In the genomic region with DNA sequence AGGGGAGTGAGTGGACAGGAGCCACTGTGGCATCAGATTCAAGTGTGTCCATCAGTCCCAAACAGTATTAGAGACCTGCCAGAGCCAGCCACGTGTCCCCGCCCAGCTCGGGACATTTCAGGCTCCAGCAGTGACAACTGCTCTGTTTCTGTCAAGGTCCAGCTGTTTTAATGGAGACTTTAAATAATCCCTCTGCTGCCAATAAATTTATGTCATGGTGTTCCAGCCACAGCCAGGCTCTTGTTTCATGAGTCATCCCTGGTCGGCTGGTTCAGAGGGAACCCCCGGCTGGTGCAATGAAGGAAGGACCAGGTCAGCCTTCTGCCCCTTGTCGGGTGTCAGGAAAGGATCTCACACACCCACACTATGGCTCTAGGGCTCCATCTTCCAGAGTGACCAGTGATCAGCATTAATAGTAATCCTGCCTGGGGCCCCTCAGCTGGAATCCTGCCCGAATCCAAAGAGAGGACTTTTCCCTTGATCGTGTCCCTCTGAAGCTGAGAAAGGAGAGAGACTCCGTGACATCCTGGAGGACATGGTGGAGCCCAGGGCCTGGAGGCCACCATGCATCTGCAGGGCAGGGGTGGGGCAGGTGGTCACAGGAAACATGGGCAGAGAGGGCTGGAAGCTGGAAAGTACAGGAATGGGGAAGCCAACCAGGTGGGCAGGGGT, we compare ENCODE assay signal across 10 cellular contexts.
DNase-seq lines count a peak whose midpoint lies in the region; ATAC-seq, FAIRE-seq and TF ChIP-seq lines count a peak whose summit lies in the region.
"Had no signal": no experiment of that assay in that cellular context is flagged by ENCODE, and none has a peak within 500 bp of the region (broad histone marks: within the 10 kb centered on the region; RNA-seq: fewer than 3 reads in every experiment).

No MANE protein-coding gene starts in this region.

- H3K79me2 ChIP-seq in astrocyte (ENCODE audit: insufficient read depth, low read length) (no peaks in the 10 kb centered on the region), hepatocyte (no peaks in the 10 kb centered on the region)

- peak overlapping the region; percentile 19 for H3K9ac ChIP-seq in astrocyte (ENCODE audit: low read length)

- H3K36me3 Mint-ChIP-seq in astrocyte (ENCODE audit: low read depth, unreplicated experiment), result no peaks in the 10 kb centered on the region

- peak overlapping the region; percentile 0 for H2AFZ ChIP-seq in astrocyte (ENCODE audit: low read depth, low read length)
- no peak overlapping the region for H2AFZ ChIP-seq in hepatocyte

- H3K27me3 Mint-ChIP-seq in astrocyte (ENCODE audit: low read depth, unreplicated experiment), result peaks cover 17% of the 10 kb centered on the region

- peaks cover 4% of the 10 kb centered on the region for H3K9me3 Mint-ChIP-seq in astrocyte (ENCODE audit: unreplicated experiment)

- H3K4me3 Mint-ChIP-seq in astrocyte (ENCODE audit: unreplicated experiment), result no peak overlapping the region

- H3K4me1 Mint-ChIP-seq in astrocyte (ENCODE audit: low read depth, unreplicated experiment), result peaks cover 28% of the 10 kb centered on the region

- H3K4me2 ChIP-seq in astrocyte (ENCODE audit: low read length) (peak overlapping the region; percentile 8), hepatocyte (no peak overlapping the region)

- H3K4me1 ChIP-seq in astrocyte (ENCODE audit: insufficient read depth, low read length) (peaks cover 41% of the 10 kb centered on the region), hepatocyte (ENCODE audit: insufficient read depth) (peaks cover 4% of the 10 kb centered on the region), upper lobe of left lung (no peaks in the 10 kb centered on the region)

- WGBS in hepatocyte (ENCODE audit: low lambda C conversion rate, missing lambda C conversion rate), result 45% methylated on average over 9 of the region's 9 CpGs
- WGBS in upper lobe of left lung, 2 donors, result 47 to 59% methylated on average over 7 to 8 of the region's 9 CpGs

- peak overlapping the region; percentile 62 for H3K27ac Mint-ChIP-seq in astrocyte (ENCODE audit: unreplicated experiment)

- H3K4me3 ChIP-seq in astrocyte (ENCODE audit: insufficient read depth, low read depth, low read length) (no peak overlapping the region), hepatocyte (no peak overlapping the region), upper lobe of left lung (no peak overlapping the region)

- H3K9me3 ChIP-seq in astrocyte (ENCODE audit: insufficient read depth, low read depth, low read length), result no peaks in the 10 kb centered on the region
- H3K9me3 ChIP-seq in hepatocyte (ENCODE audit: low read depth), result no peaks in the 10 kb centered on the region
- H3K9me3 ChIP-seq in upper lobe of left lung, result no peaks in the 10 kb centered on the region

- ATAC-seq in upper lobe of left lung (ENCODE audit: low FRiP score in 2 of 2), result peak; percentile 27 to 35

- no peaks in the 10 kb centered on the region for H3K9me2 ChIP-seq in hepatocyte (replicated peaks; ENCODE audit: insufficient read depth)

- FAIRE-seq in astrocyte (lab: Jason Lieb, UNC) (peak; percentile 65), GM12891 (lab: Jason Lieb, UNC) (no peak)
- FAIRE-seq: A204.1 had no signal

- H4K20me1 ChIP-seq in astrocyte (ENCODE audit: insufficient read depth, low read length), result no peaks in the 10 kb centered on the region
- H4K20me1 ChIP-seq in hepatocyte (ENCODE audit: insufficient read depth, poor library complexity, severe bottlenecking), result no peaks in the 10 kb centered on the region

- TF ChIP-seq EP300 in upper lobe of left lung (IDR thresholded peaks at IDR 0.05), result no peak

- DNase-seq in NCI-H2029 (lab: John Stamatoyannopoulos, UW), result peak; percentile 3
- no peak for DNase-seq in NCI-H2029 treated with DMSO at 0.1 percent for 48 hours (lab: John Stamatoyannopoulos, UW)
- DNase-seq in astrocyte (ENCODE audit: low read depth), result peak; percentile 74
- peak; percentile 73 for DNase-seq in hepatocyte (ENCODE audit: low spot score)
- peak in 1 of 2 donors; percentile 23 for DNase-seq in upper lobe of left lung
- DNase-seq in C1 segment of cervical spinal cord (lab: John Stamatoyannopoulos, UW), result no peak
- DNase-seq in GM12891 (ENCODE audit: insufficient read length, low spot score), result no peak
- DNase-seq in COLO668 (lab: John Stamatoyannopoulos, UW; ENCODE audit: unreplicated experiment), result no peak
- DNase-seq: activated CD4-positive, alpha-beta T cell treated with anti-CD3 and anti-CD28 coated beads, Interleukin-2, amount 50 U/mL, for 4 hours had no signal

- TF ChIP-seq POLR2A in upper lobe of left lung (IDR thresholded peaks at IDR 0.05) (no peak), GM12891 (IDR thresholded peaks at IDR 0.05; ENCODE audit: low read depth, low read length) (no peak)

- H3K27me3 ChIP-seq in astrocyte (ENCODE audit: insufficient read depth, low read length), result no peaks in the 10 kb centered on the region
- peaks cover 3% of the 10 kb centered on the region for H3K27me3 ChIP-seq in hepatocyte
- no peaks in the 10 kb centered on the region for H3K27me3 ChIP-seq in upper lobe of left lung

- H3K36me3 ChIP-seq in astrocyte (ENCODE audit: insufficient read depth, low read length), result no peaks in the 10 kb centered on the region
- H3K36me3 ChIP-seq in hepatocyte (replicated peaks; ENCODE audit: insufficient read depth, low read depth), result no peaks in the 10 kb centered on the region
- no peaks in the 10 kb centered on the region for H3K36me3 ChIP-seq in upper lobe of left lung

- TF ChIP-seq CTCF in astrocyte (IDR thresholded peaks at IDR 0.05; ENCODE audit: insufficient read depth, low read depth, low read length), result no peak
- TF ChIP-seq CTCF in hepatocyte (IDR thresholded peaks at IDR 0.05; ENCODE audit: poor library complexity), result no peak
- TF ChIP-seq CTCF in upper lobe of left lung (IDR thresholded peaks at IDR 0.05), result no peak

- H3K27ac ChIP-seq in astrocyte (ENCODE audit: low read depth, low read length) (peak overlapping the region; percentile 47), hepatocyte (no peak overlapping the region), upper lobe of left lung (no peak overlapping the region)

TF ChIP-seq in GM12891, 5 proteins besides CTCF, POLR2A, EP300 and RAD21:
- TF ChIP-seq POLR2AphosphoS5 (IDR thresholded peaks at IDR 0.05; ENCODE audit: low read depth, low read length) (no peak), POU2F2 (IDR thresholded peaks at IDR 0.05; ENCODE audit: low read depth, low read length) (no peak), TAF1 (IDR thresholded peaks at IDR 0.05; ENCODE audit: low read depth, low read length) (no peak), SPI1 (IDR thresholded peaks at IDR 0.05; ENCODE audit: low read depth, low read length) (no peak), PAX5 (IDR thresholded peaks at IDR 0.05; ENCODE audit: insufficient read depth, low read length, severe bottlenecking) (no peak)

Comparison
In these comparisons a context has a peak if more than half of its experiments do, and no peak if none do; other contexts are left out.
1. DNase-seq: peak in NCI-H2029 (single experiment), astrocyte (single experiment) and hepatocyte (single experiment); none in NCI-H2029 treated with DMSO at 0.1 percent for 48 hours (single experiment), C1 segment of cervical spinal cord (0 of 14), GM12891 (single experiment) and COLO668 (single experiment).